In genomic region chr10:126904807-126905686, GRCh38 we compare ENCODE assay signal across 9 cellular contexts. TPM values are rescaled to one million over a fixed set of nuclear protein-coding genes. Genes with fewer than 3 reads are reported as not detected.
A peak's percentile ranks its signal among the peaks of the same experiment; 100 is the strongest.
DNase-seq lines count a peak whose midpoint lies in the region; ATAC-seq and TF ChIP-seq lines count a peak whose summit lies in the region.
"Had no signal": no experiment of that assay in that cellular context is flagged by ENCODE, and none has a peak within 500 bp of the region (broad histone marks: within the 10 kb centered on the region; RNA-seq: fewer than 3 reads in every experiment).

TSS of gene DOCK1 (plus strand) at chr10:126905428. CDS start at chr10:126905518, 90 bp downstream.

- H3K9me3 ChIP-seq in MG63, result no peaks in the 10 kb centered on the region
- no peaks in the 10 kb centered on the region for H3K9me3 ChIP-seq in mammary epithelial cell (replicated peaks; ENCODE audit: insufficient read depth, low read length)
- no peaks in the 10 kb centered on the region for H3K9me3 ChIP-seq in iPS DF 6.9 (ENCODE audit: control insufficient read depth, insufficient read depth, low read length)

- WGBS in mammary epithelial cell (ENCODE audit: low coverage, missing lambda C conversion rate), result 0% methylated on average over 2 of the region's 102 CpGs
- WGBS in iPS DF 6.9 (ENCODE audit: insufficient coverage, insufficient read length), result no CpG with 5 or more reads among the region's 102 CpGs

- H3K4me2 ChIP-seq in mammary epithelial cell (ENCODE audit: insufficient read depth, low read depth, low read length), result peak within 1 kb of the TSS; percentile 90

- no peak for TF ChIP-seq CTCF in mammary epithelial cell (conservative IDR thresholded peaks at IDR 0.05 in 1 of 2, IDR thresholded peaks at IDR 0.05 in 1 of 2; ENCODE audit: extremely low read depth in 1 of 2, insufficient read depth in 1 of 2, low read depth in 1 of 2, low read length in 2 of 2)
- no peak for TF ChIP-seq CTCF in retinal pigment epithelial cell (conservative IDR thresholded peaks at IDR 0.05; ENCODE audit: low read depth, low read length)

- H3K27ac ChIP-seq in mammary epithelial cell (ENCODE audit: insufficient read depth, low read depth, low read length), result peak within 1 kb of the TSS; percentile 56
- H3K27ac ChIP-seq in iPS DF 6.9 (ENCODE audit: low read length), result no peak within 1 kb of the TSS

- CTCF ChIA-PET in mammary epithelial cell (lab: Charles Lee; ENCODE audit: low non-redundant PET), result no interaction called here

- H3K27me3 ChIP-seq in MG63 (no peaks in the 10 kb centered on the region), mammary epithelial cell (ENCODE audit: insufficient read depth, low read length) (no peaks in the 10 kb centered on the region), iPS DF 6.9 (ENCODE audit: control insufficient read depth, insufficient read depth, low read length) (no peaks in the 10 kb centered on the region)

- H3K36me3 ChIP-seq in MG63 (no peaks in the 10 kb centered on the region; the same call in none of the 2 replicates), mammary epithelial cell (ENCODE audit: insufficient read depth, low read length) (no peaks in the 10 kb centered on the region), iPS DF 6.9 (ENCODE audit: control insufficient read depth, insufficient read depth, low read length) (no peaks in the 10 kb centered on the region)

- intact Hi-C loops in mammary epithelial cell (cut with micrococcal nuclease), result loop anchor here (5.0 kb wide), 1 partner anchor 137 kb away; no protein-coding TSS in a partner anchor

- H4K20me1 ChIP-seq in mammary epithelial cell (ENCODE audit: insufficient read depth, low read length), result no peaks in the 10 kb centered on the region

- peaks cover 44% of the 10 kb centered on the region for H3K79me2 ChIP-seq in mammary epithelial cell (ENCODE audit: insufficient read depth, low read length)

- no TSS peak for BruUV-seq in mammary epithelial cell (replicated peaks; lab: Mats Ljungman, UMichigan)

- peak within 1 kb of the TSS; percentile 74 for H3K9ac ChIP-seq in mammary epithelial cell (ENCODE audit: insufficient read depth, low read length)

- H3K4me3 ChIP-seq in MG63 (peak within 1 kb of the TSS; percentile 88), mammary epithelial cell (replicated peaks in 1 of 3; ENCODE audit: insufficient read depth in 1 of 3, low read depth in 2 of 3, low read length in 3 of 3) (peak within 1 kb of the TSS; percentile 65 to 76 (median 75)), iPS DF 6.9 (ENCODE audit: low read length) (peak within 1 kb of the TSS; percentile 90), retinal pigment epithelial cell (ENCODE audit: low read length) (peak within 1 kb of the TSS; percentile 69)

- dilution Hi-C loops in mammary epithelial cell (cut with HindIII; ENCODE audit: low sequenced_read_pairs), result loop anchor here (5.0 kb wide), 1 partner anchor 62 kb away; no protein-coding TSS in a partner anchor

- no peak for ATAC-seq in HG03439 (IDR thresholded peaks at IDR 0.05; ENCODE audit: unreplicated experiment)

- DNase-seq in D341Med (ENCODE audit: low spot score) (peak; percentile 82), MG63 (peak; percentile 78), mammary epithelial cell (peak; percentile 70), iPS DF 6.9 (ENCODE audit: low read depth, low spot score) (no peak), retinal pigment epithelial cell (ENCODE audit: low read depth) (no peak), KG1 (lab: John Stamatoyannopoulos, UW) (no peak), DMS79 (lab: John Stamatoyannopoulos, UW) (no peak)

- H3K4me1 ChIP-seq in mammary epithelial cell (ENCODE audit: insufficient read depth, low read length) (peaks cover 41% of the 10 kb centered on the region), iPS DF 6.9 (ENCODE audit: control insufficient read depth, insufficient read depth, low read length) (peaks cover 5% of the 10 kb centered on the region; the same call in 1 of the 2 replicates)

- in situ Hi-C loops in mammary epithelial cell (cut with MboI; ENCODE audit: low sequenced_read_pairs in 2 of 2), result no loop called here

- H2AFZ ChIP-seq in mammary epithelial cell (ENCODE audit: low read depth, low read length), result peak within 1 kb of the TSS; percentile 83

RNA-seq across cellular contexts. Expression of gene DOCK1, which starts in this region (rescaled TPM):
- total RNA-seq in MG63 (2014; rRNA removed; shearing (Covaris generic); ENCODE audit: low replicate concordance), result 22.0 and 30.8 TPM in 2 replicates
- total RNA-seq in mammary epithelial cell, result 100 to 1,000 TPM in 1 of 2 donors, 10 to 100 TPM in 1; 58.1 to 115 TPM
- 9.3 TPM for polyA plus RNA-seq in mammary epithelial cell
- 130 TPM for polyA minus RNA-seq in mammary epithelial cell
- polyA plus RNA-seq: IgD-negative memory B cell had no signal

Comparison
In these comparisons a context has a peak if more than half of its experiments do, and no peak if none do; other contexts are left out.
1. DNase-seq: peak in D341Med (single experiment), MG63 (single experiment) and mammary epithelial cell (single experiment); none in iPS DF 6.9 (single experiment), retinal pigment epithelial cell (single experiment), KG1 (single experiment) and DMS79 (single experiment).
2. Peak in every context shown above with its lines, with median percentiles within 50 percentile points of each other: H3K4me3 ChIP-seq.